24 cellular contexts compared by ENCODE assay signal in the genomic region with DNA sequence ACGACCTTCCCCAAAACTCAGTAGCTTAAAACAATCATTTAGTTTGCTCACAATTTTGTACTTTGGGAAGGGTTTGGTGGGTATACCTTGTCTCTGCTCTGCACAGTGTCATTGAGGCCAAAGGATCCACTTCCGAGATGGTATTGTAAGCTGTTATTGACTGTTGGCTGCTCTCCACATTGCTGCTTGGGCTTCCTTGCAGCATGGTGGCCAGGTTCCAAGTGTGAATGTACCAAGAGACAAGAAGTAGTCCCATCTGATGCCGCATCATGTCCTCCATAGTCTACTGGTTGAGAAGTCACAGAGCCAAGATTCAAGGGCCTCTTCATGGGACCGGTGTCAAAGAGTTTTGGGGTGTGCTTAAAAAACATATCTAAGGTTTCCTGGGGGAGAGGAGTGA.
DNase-seq lines count a peak whose midpoint lies in the region; ATAC-seq, FAIRE-seq and TF ChIP-seq lines count a peak whose summit lies in the region.
"Had no signal": no experiment of that assay in that cellular context is flagged by ENCODE, and none has a peak within 500 bp of the region (broad histone marks: within the 10 kb centered on the region; RNA-seq: fewer than 3 reads in every experiment).

No MANE protein-coding gene starts in this region.

- CTCF ChIA-PET in activated CD4-positive, alpha-beta T cell treated with anti-CD3 and anti-CD28 coated beads, Interleukin-2, amount 10 ng/mL, durations not matched to agents 7 days and 5 days (lab: Charles Lee) = interaction anchor here (1.3 kb wide), 1 partner anchor 20 kb away, joined by 4 read pairs; no protein-coding TSS in a partner anchor
- CTCF ChIA-PET in K562 (lab: Yijun Ruan, JAX; ENCODE audit: low intra/inter-chr PET ratio) = no interaction called here

- POLR2A ChIA-PET in activated CD4-positive, alpha-beta T cell treated with anti-CD3 and anti-CD28 coated beads, Interleukin-2, amount 10 ng/mL, durations not matched to agents 7 days and 5 days (lab: Charles Lee) = no interaction called here
- POLR2A ChIA-PET in K562 (lab: Yijun Ruan, JAX) = interaction anchor here (0.6 kb wide), 1 partner anchor 227 kb away, joined by 5 read pairs; no protein-coding TSS in a partner anchor

- no peak for TF ChIP-seq CTCF in K562 (IDR thresholded peaks at IDR 0.05 in 2 of 3, conservative IDR thresholded peaks at IDR 0.05 in 1 of 3; ENCODE audit: insufficient read depth in 2 of 3, low read depth in 1 of 3, low read length in 3 of 3)
- no peak for TF ChIP-seq CTCF in natural killer cell (IDR thresholded peaks at IDR 0.05)

- ATAC-seq in K562 = no peak
- no peak for ATAC-seq in natural killer cell
- ATAC-seq in stimulated activated memory B cell treated with anti-CD40 and anti-IgM and Interleukin-4, amounts not matched to agents 10 μg/mL and 1 μg/mL and 100 μg/mL, for 72 hours = no peak
- no peak for ATAC-seq in HG02973 (IDR thresholded peaks at IDR 0.05; ENCODE audit: unreplicated experiment)
- ATAC-seq: HepG2, Right ventricle myocardium inferior had no signal

- H3K4me1 Mint-ChIP-seq in activated CD4-positive, alpha-beta T cell treated with anti-CD3 and anti-CD28 coated beads, Interleukin-2, amount 10 ng/mL, durations not matched to agents 7 days and 5 days = peaks cover 63% of the 10 kb centered on the region
- H3K4me1 Mint-ChIP-seq in activated CD4-positive, alpha-beta T cell treated with anti-CD3 and anti-CD28 coated beads, Interleukin-2, amount 10 ng/mL, durations not matched to agents 24 days and 14 days = peaks cover 56% of the 10 kb centered on the region
- H3K4me1 Mint-ChIP-seq in activated naive CD8-positive, alpha-beta T cell (ENCODE audit: low read depth) = peaks cover 34% of the 10 kb centered on the region
- H3K4me1 Mint-ChIP-seq in activated naive CD8-positive, alpha-beta T cell treated with anti-CD3 and anti-CD28 coated beads for 36 hours = peaks cover 27% of the 10 kb centered on the region
- peaks cover 69 to 75% of the 10 kb centered on the region in 2 donors for H3K4me1 Mint-ChIP-seq in natural killer cell
- H3K4me1 Mint-ChIP-seq in stimulated activated memory B cell treated with anti-CD40 and anti-IgM and Interleukin-4, amounts not matched to agents 10 μg/mL and 1 μg/mL and 100 μg/mL, for 72 hours = peaks cover 16% of the 10 kb centered on the region

- no peak overlapping the region for H3K4me2 ChIP-seq in K562 (ENCODE audit: insufficient read depth, low read length)

- peaks cover 26% of the 10 kb centered on the region for H3K9me3 Mint-ChIP-seq in activated CD4-positive, alpha-beta T cell treated with anti-CD3 and anti-CD28 coated beads, Interleukin-2, amount 10 ng/mL, durations not matched to agents 7 days and 5 days
- peaks cover 20% of the 10 kb centered on the region for H3K9me3 Mint-ChIP-seq in activated CD4-positive, alpha-beta T cell treated with anti-CD3 and anti-CD28 coated beads, Interleukin-2, amount 10 ng/mL, durations not matched to agents 24 days and 14 days
- no peaks in the 10 kb centered on the region for H3K9me3 Mint-ChIP-seq in activated naive CD8-positive, alpha-beta T cell (ENCODE audit: low read depth)
- peaks cover 18% of the 10 kb centered on the region for H3K9me3 Mint-ChIP-seq in activated naive CD8-positive, alpha-beta T cell treated with anti-CD3 and anti-CD28 coated beads for 36 hours
- H3K9me3 Mint-ChIP-seq in natural killer cell = peaks cover 0 to 2% of the 10 kb centered on the region in 2 donors
- H3K9me3 Mint-ChIP-seq in stimulated activated memory B cell treated with anti-CD40 and anti-IgM and Interleukin-4, amounts not matched to agents 10 μg/mL and 1 μg/mL and 100 μg/mL, for 72 hours = peaks cover 8% of the 10 kb centered on the region

- in situ Hi-C loops in K562 (cut with MboI) = no loop called here

- peak overlapping the region; percentile 70 for H3K27ac Mint-ChIP-seq in activated CD4-positive, alpha-beta T cell treated with anti-CD3 and anti-CD28 coated beads, Interleukin-2, amount 10 ng/mL, durations not matched to agents 7 days and 5 days
- no peak overlapping the region for H3K27ac Mint-ChIP-seq in activated CD4-positive, alpha-beta T cell treated with anti-CD3 and anti-CD28 coated beads, Interleukin-2, amount 10 ng/mL, durations not matched to agents 24 days and 14 days
- H3K27ac Mint-ChIP-seq in activated naive CD8-positive, alpha-beta T cell = peak overlapping the region; percentile 54
- H3K27ac Mint-ChIP-seq in activated naive CD8-positive, alpha-beta T cell treated with anti-CD3 and anti-CD28 coated beads for 36 hours = no peak overlapping the region
- H3K27ac Mint-ChIP-seq in natural killer cell = peak overlapping the region; percentile 85 to 86
- no peak overlapping the region for H3K27ac Mint-ChIP-seq in stimulated activated memory B cell treated with anti-CD40 and anti-IgM and Interleukin-4, amounts not matched to agents 10 μg/mL and 1 μg/mL and 100 μg/mL, for 72 hours
- H3K27ac Mint-ChIP-seq: H9, HFFc6 had no signal

- H3K9ac ChIP-seq in K562 (ENCODE audit: insufficient read depth in 1 of 2, low read depth in 2 of 2, low read length in 2 of 2) = no peak overlapping the region
- H3K9ac ChIP-seq: GM23248 had no signal

- no peak overlapping the region for H3K4me3 ChIP-seq in K562
- H3K4me3 ChIP-seq: GM23248 had no signal

- H3K27ac ChIP-seq in K562 (ENCODE audit: extremely low read depth, low read depth, low read length) = no peak overlapping the region
- H3K27ac ChIP-seq: GM23248, HL-60 had no signal

- TF ChIP-seq EP300 in K562 (IDR thresholded peaks at IDR 0.05; ENCODE audit: low read length) = no peak

- FAIRE-seq in K562 (lab: Jason Lieb, UNC) = no peak
- FAIRE-seq: HepG2 had no signal

- no peaks in the 10 kb centered on the region for H3K79me2 ChIP-seq in K562 (ENCODE audit: control insufficient read depth, insufficient read depth, low read length)

- no peaks in the 10 kb centered on the region for H3K27me3 Mint-ChIP-seq in activated CD4-positive, alpha-beta T cell treated with anti-CD3 and anti-CD28 coated beads, Interleukin-2, amount 10 ng/mL, durations not matched to agents 7 days and 5 days
- no peaks in the 10 kb centered on the region for H3K27me3 Mint-ChIP-seq in activated CD4-positive, alpha-beta T cell treated with anti-CD3 and anti-CD28 coated beads, Interleukin-2, amount 10 ng/mL, durations not matched to agents 24 days and 14 days
- H3K27me3 Mint-ChIP-seq in activated naive CD8-positive, alpha-beta T cell = no peaks in the 10 kb centered on the region
- H3K27me3 Mint-ChIP-seq in activated naive CD8-positive, alpha-beta T cell treated with anti-CD3 and anti-CD28 coated beads for 36 hours = no peaks in the 10 kb centered on the region
- H3K27me3 Mint-ChIP-seq in natural killer cell (ENCODE audit: low read depth in 2 of 2) = no peaks in the 10 kb centered on the region
- no peaks in the 10 kb centered on the region for H3K27me3 Mint-ChIP-seq in stimulated activated memory B cell treated with anti-CD40 and anti-IgM and Interleukin-4, amounts not matched to agents 10 μg/mL and 1 μg/mL and 100 μg/mL, for 72 hours

- H3K27me3 ChIP-seq in K562 (ENCODE audit: control insufficient read depth in 2 of 2, insufficient read depth in 2 of 2, low read length in 2 of 2) = no peaks in the 10 kb centered on the region

- peaks cover 5% of the 10 kb centered on the region; the same call in 1 of the 2 replicates for H3K9me3 ChIP-seq in K562 (replicated peaks; ENCODE audit: control insufficient read depth, insufficient read depth, low read depth, low read length)

- no peak for TF ChIP-seq RAD21 in K562 (CRISPR knock-in tag; conservative IDR thresholded peaks at IDR 0.05 in 1 of 2, IDR thresholded peaks at IDR 0.05 in 1 of 2)

- TF ChIP-seq POLR2A in K562 (conservative IDR thresholded peaks at IDR 0.05) = no peak

- no peak for DNase-seq in activated CD4-positive, alpha-beta T cell treated with anti-CD3 and anti-CD28 coated beads, Interleukin-2, amount 10 ng/mL, durations not matched to agents 7 days and 5 days
- DNase-seq in activated CD4-positive, alpha-beta T cell treated with anti-CD3 and anti-CD28 coated beads, Interleukin-2, amount 10 ng/mL, durations not matched to agents 24 days and 14 days = no peak
- no peak for DNase-seq in activated naive CD8-positive, alpha-beta T cell treated with anti-CD3 and anti-CD28 coated beads for 36 hours
- DNase-seq in K562 (ENCODE audit: extremely low read depth in 1 of 4, low spot score in 3 of 4) = no peak
- no peak for DNase-seq in natural killer cell
- DNase-seq: 8988T, C1 segment of cervical spinal cord, GM23248, H9, HFFc6, KBM-7, NCI-H1092, NCI-H1436, NCI-H187 treated with DMSO at 0.1 percent for 48 hours, NCI-H2107, NCI-H446 treated with DMSO at 0.1 percent for 48 hours, NCI-H526 treated with DMSO at 0.1 percent for 48 hours, OCI-M1 had no signal

- peaks cover 59% of the 10 kb centered on the region for H3K36me3 Mint-ChIP-seq in activated CD4-positive, alpha-beta T cell treated with anti-CD3 and anti-CD28 coated beads, Interleukin-2, amount 10 ng/mL, durations not matched to agents 7 days and 5 days (ENCODE audit: low read depth)
- H3K36me3 Mint-ChIP-seq in activated CD4-positive, alpha-beta T cell treated with anti-CD3 and anti-CD28 coated beads, Interleukin-2, amount 10 ng/mL, durations not matched to agents 24 days and 14 days (ENCODE audit: low read depth) = peaks cover 37% of the 10 kb centered on the region
- peaks cover 8% of the 10 kb centered on the region for H3K36me3 Mint-ChIP-seq in activated naive CD8-positive, alpha-beta T cell
- peaks cover 34% of the 10 kb centered on the region for H3K36me3 Mint-ChIP-seq in activated naive CD8-positive, alpha-beta T cell treated with anti-CD3 and anti-CD28 coated beads for 36 hours
- H3K36me3 Mint-ChIP-seq in natural killer cell = no peaks in the 10 kb centered on the region
- peaks cover 55% of the 10 kb centered on the region for H3K36me3 Mint-ChIP-seq in stimulated activated memory B cell treated with anti-CD40 and anti-IgM and Interleukin-4, amounts not matched to agents 10 μg/mL and 1 μg/mL and 100 μg/mL, for 72 hours

- intact Hi-C loops in activated CD4-positive, alpha-beta T cell treated with anti-CD3 and anti-CD28 coated beads, Interleukin-2, amount 10 ng/mL, durations not matched to agents 24 days and 14 days (cut with micrococcal nuclease) = loop anchor here (2.0 to 10.0 kb wide), 9 partner anchors 44 to 868 kb away; a partner anchor contains a TSS
- intact Hi-C loops in K562 (cut with micrococcal nuclease) = no loop called here
- intact Hi-C loops in natural killer cell (cut with micrococcal nuclease) = loop anchor here (2.0 to 10.0 kb wide), 6 partner anchors 158 to 848 kb away; a partner anchor contains a TSS

- H3K9me1 ChIP-seq in K562 (ENCODE audit: control insufficient read depth, insufficient read depth, low read length) = no peaks in the 10 kb centered on the region

- no TSS peak for BruUV-seq in K562 (replicated peaks; lab: Mats Ljungman, UMichigan)

- H4K20me1 ChIP-seq in K562 (replicated peaks; ENCODE audit: control insufficient read depth, insufficient read depth, low read length) = no peaks in the 10 kb centered on the region

- no peaks in the 10 kb centered on the region; the same call in 2 of the 3 replicates for H3K36me3 ChIP-seq in K562 (ENCODE audit: control insufficient read depth, insufficient read depth, low read length)

- no peak overlapping the region for H2AFZ ChIP-seq in K562 (ENCODE audit: low read depth, low read length)
- H2AFZ ChIP-seq: GM23248 had no signal

- peaks cover 6 to 12% of the 10 kb centered on the region in 2 experiments; a peak in 2 of 5 replicates for H3K4me1 ChIP-seq in K562 (replicated peaks in 1 of 2; ENCODE audit: control insufficient read depth in 2 of 2, insufficient read depth in 2 of 2, low read length in 2 of 2)

- no peak overlapping the region for H3K4me3 Mint-ChIP-seq in activated CD4-positive, alpha-beta T cell treated with anti-CD3 and anti-CD28 coated beads, Interleukin-2, amount 10 ng/mL, durations not matched to agents 7 days and 5 days
- no peak overlapping the region for H3K4me3 Mint-ChIP-seq in activated CD4-positive, alpha-beta T cell treated with anti-CD3 and anti-CD28 coated beads, Interleukin-2, amount 10 ng/mL, durations not matched to agents 24 days and 14 days
- H3K4me3 Mint-ChIP-seq in activated naive CD8-positive, alpha-beta T cell = no peak overlapping the region
- no peak overlapping the region for H3K4me3 Mint-ChIP-seq in activated naive CD8-positive, alpha-beta T cell treated with anti-CD3 and anti-CD28 coated beads for 36 hours
- no peak overlapping the region for H3K4me3 Mint-ChIP-seq in natural killer cell
- H3K4me3 Mint-ChIP-seq in stimulated activated memory B cell treated with anti-CD40 and anti-IgM and Interleukin-4, amounts not matched to agents 10 μg/mL and 1 μg/mL and 100 μg/mL, for 72 hours = no peak overlapping the region
- H3K4me3 Mint-ChIP-seq: H9, HFFc6 had no signal

- 61% methylated on average over 4 of the region's 4 CpGs for WGBS in K562 (ENCODE audit: insufficient coverage, low coverage, missing lambda C conversion rate)

Comparison
In these comparisons a context has a peak if more than half of its experiments do, and no peak if none do; other contexts are left out.
1. H3K27ac Mint-ChIP-seq: peak in activated CD4-positive, alpha-beta T cell treated with anti-CD3 and anti-CD28 coated beads, Interleukin-2, amount 10 ng/mL, durations not matched to agents 7 days and 5 days (single experiment), activated naive CD8-positive, alpha-beta T cell (single experiment) and natural killer cell (2 of 2); none in activated CD4-positive, alpha-beta T cell treated with anti-CD3 and anti-CD28 coated beads, Interleukin-2, amount 10 ng/mL, durations not matched to agents 24 days and 14 days (single experiment), activated naive CD8-positive, alpha-beta T cell treated with anti-CD3 and anti-CD28 coated beads for 36 hours (single experiment) and stimulated activated memory B cell treated with anti-CD40 and anti-IgM and Interleukin-4, amounts not matched to agents 10 μg/mL and 1 μg/mL and 100 μg/mL, for 72 hours (single experiment).